In genomic region chr6:163010145-163010544, GRCh38 we compare ENCODE assay signal across 17 cellular contexts.
"Had no signal": no experiment of that assay in that cellular context is flagged by ENCODE, and none has a peak within 500 bp of the region (broad histone marks: within the 10 kb centered on the region; RNA-seq: fewer than 3 reads in every experiment).

No MANE protein-coding gene starts in this region.

- ATAC-seq: T-cell had no signal

- H3K4me3 Mint-ChIP-seq: T-cell had no signal

- H3K36me3 Mint-ChIP-seq: T-cell had no signal

- DNase-seq: KBM-7, MV-4-11, NCI-H1048, NCI-H1105, NCI-H1436, NCI-H187 treated with DMSO at 0.1 percent for 48 hours, NCI-H2081, NCI-H2227 treated with DMSO at 0.1 percent for 48 hours, NCI-H524, NCI-H526 treated with DMSO at 0.1 percent for 48 hours, NCI-H774, Right ventricle myocardium superior, RPMI8226, SIG-M5, SK-N-SH, SW 1271, T-cell had no signal

- H3K4me1 Mint-ChIP-seq: T-cell had no signal

- H3K27ac Mint-ChIP-seq: T-cell had no signal
